Comparison of ENCODE assay signal across 8 cellular contexts in genomic region chr1:23958810-23959460, GRCh38. TPM values are rescaled to one million over a fixed set of nuclear protein-coding genes. Genes with fewer than 3 reads are reported as not detected.
DNase-seq lines count a peak whose midpoint lies in the region; ATAC-seq, FAIRE-seq and TF ChIP-seq lines count a peak whose summit lies in the region.

No MANE protein-coding gene starts in this region.

- TF ChIP-seq CTCF in astrocyte (IDR thresholded peaks at IDR 0.05; ENCODE audit: insufficient read depth, low read depth, low read length), result no peak
- peak in 3 of 5 experiments; percentile 39 to 57 (median 41) for TF ChIP-seq CTCF in gastrocnemius medialis (IDR thresholded peaks at IDR 0.05 in 4 of 5, conservative IDR thresholded peaks at IDR 0.05 in 1 of 5)

- H3K27me3 Mint-ChIP-seq in astrocyte (ENCODE audit: low read depth, unreplicated experiment), result no peaks in the 10 kb centered on the region

- H3K36me3 Mint-ChIP-seq in astrocyte (ENCODE audit: low read depth, unreplicated experiment), result peaks cover 6% of the 10 kb centered on the region

- intact Hi-C loops in gastrocnemius medialis (cut with DNase I; ENCODE audit: low total_unique reads), result loop anchor here (1.0 to 10.0 kb wide), 6 partner anchors 21 to 683 kb away; partner anchors contain the start of genes MYOM3, SRRM1 and SRSF10

- H3K27ac ChIP-seq in astrocyte (ENCODE audit: low read depth, low read length), result peak overlapping the region; percentile 98
- peak overlapping the region; percentile 94 to 100 (median 98) for H3K27ac ChIP-seq in gastrocnemius medialis

- H3K4me1 Mint-ChIP-seq in astrocyte (ENCODE audit: low read depth, unreplicated experiment), result peaks cover 28% of the 10 kb centered on the region

- peaks cover 32% of the 10 kb centered on the region for H3K79me2 ChIP-seq in astrocyte (ENCODE audit: insufficient read depth, low read length)

- peaks cover 24% of the 10 kb centered on the region for H4K20me1 ChIP-seq in astrocyte (ENCODE audit: insufficient read depth, low read length)

- peak overlapping the region; percentile 78 for H3K4me2 ChIP-seq in astrocyte (ENCODE audit: low read length)

- peak; percentile 79 for TF ChIP-seq POLR2A in GM18505 (IDR thresholded peaks at IDR 0.05; ENCODE audit: borderline replicate concordance, extremely low read depth, insufficient read depth, insufficient read length)
- TF ChIP-seq POLR2A in gastrocnemius medialis (IDR thresholded peaks at IDR 0.05), result no peak

- no peaks in the 10 kb centered on the region for H3K9me3 ChIP-seq in astrocyte (ENCODE audit: insufficient read depth, low read depth, low read length)
- no peaks in the 10 kb centered on the region for H3K9me3 ChIP-seq in gastrocnemius medialis

- H3K9ac ChIP-seq in astrocyte (ENCODE audit: low read length), result peak overlapping the region; percentile 99

- peak overlapping the region; percentile 90 for H3K4me3 Mint-ChIP-seq in astrocyte (ENCODE audit: unreplicated experiment)

- peak overlapping the region; percentile 89 for H3K27ac Mint-ChIP-seq in astrocyte (ENCODE audit: unreplicated experiment)

- in situ Hi-C loops in gastrocnemius medialis (cut with MboI; ENCODE audit: low sequenced_read_pairs in 4 of 4), result no loop called here

- H3K36me3 ChIP-seq in astrocyte (ENCODE audit: insufficient read depth, low read length) (peaks cover 17% of the 10 kb centered on the region), gastrocnemius medialis (peaks cover 0 to 22% of the 10 kb centered on the region in 2 donors)

- H3K9me3 Mint-ChIP-seq in astrocyte (ENCODE audit: unreplicated experiment), result peaks cover 1% of the 10 kb centered on the region

- DNase-seq in NCI-H1930 (lab: John Stamatoyannopoulos, UW) (peak; percentile 70 to 78), T-helper 22 cell (ENCODE audit: low read depth) (peak; percentile 87), astrocyte (ENCODE audit: low read depth) (peak; percentile 94), hypothalamus (lab: John Stamatoyannopoulos, UW) (peak in 47 of 51 donors; percentile 21 to 87 (median 62)), gastrocnemius medialis (peak; percentile 86 to 87), middle frontal gyrus (ENCODE audit: extremely low spot score, low spot score) (no peak)

- H3K4me3 ChIP-seq in astrocyte (ENCODE audit: insufficient read depth, low read depth, low read length) (peak overlapping the region; percentile 89), gastrocnemius medialis (peak overlapping the region; percentile 79 to 96 (median 85))

- no peak for FAIRE-seq in astrocyte (lab: Jason Lieb, UNC)

- peaks cover 15% of the 10 kb centered on the region for H3K4me1 ChIP-seq in astrocyte (ENCODE audit: insufficient read depth, low read length)
- H3K4me1 ChIP-seq in gastrocnemius medialis, result peaks cover 24 to 39% of the 10 kb centered on the region in 2 donors

- H3K27me3 ChIP-seq in astrocyte (ENCODE audit: insufficient read depth, low read length) (no peaks in the 10 kb centered on the region), gastrocnemius medialis (no peaks in the 10 kb centered on the region)

- H2AFZ ChIP-seq in astrocyte (ENCODE audit: low read depth, low read length), result peak overlapping the region; percentile 67

- ATAC-seq in GM18505 (IDR thresholded peaks at IDR 0.05; ENCODE audit: unreplicated experiment) (peak; percentile 51), HG02973 (IDR thresholded peaks at IDR 0.05; ENCODE audit: unreplicated experiment) (peak; percentile 68), gastrocnemius medialis (peak; percentile 79 to 81)

RNA-seq across cellular contexts. Expression of gene PNRC2, which starts 0.7 kb away (rescaled TPM):
- 57.8 and 83.8 TPM in 2 replicates for total RNA-seq in astrocyte
- 10 to 100 TPM; 26.5 to 54.2 (median 39.4) TPM for total RNA-seq in gastrocnemius medialis

RNA-seq across cellular contexts. Expression of gene SRSF10, which starts 21.2 kb away (rescaled TPM):
- 90.0 and 92.4 TPM in 2 replicates for total RNA-seq in astrocyte
- 10 to 100 TPM; 20.4 to 49.9 (median 26.5) TPM for total RNA-seq in gastrocnemius medialis

RNA-seq across cellular contexts. Expression of gene CNR2, which starts 45.8 kb away (rescaled TPM):
- total RNA-seq in astrocyte, result not detected in 2 replicates
- not detected for total RNA-seq in gastrocnemius medialis
